13 cellular contexts compared by ENCODE assay signal in the genomic region with DNA sequence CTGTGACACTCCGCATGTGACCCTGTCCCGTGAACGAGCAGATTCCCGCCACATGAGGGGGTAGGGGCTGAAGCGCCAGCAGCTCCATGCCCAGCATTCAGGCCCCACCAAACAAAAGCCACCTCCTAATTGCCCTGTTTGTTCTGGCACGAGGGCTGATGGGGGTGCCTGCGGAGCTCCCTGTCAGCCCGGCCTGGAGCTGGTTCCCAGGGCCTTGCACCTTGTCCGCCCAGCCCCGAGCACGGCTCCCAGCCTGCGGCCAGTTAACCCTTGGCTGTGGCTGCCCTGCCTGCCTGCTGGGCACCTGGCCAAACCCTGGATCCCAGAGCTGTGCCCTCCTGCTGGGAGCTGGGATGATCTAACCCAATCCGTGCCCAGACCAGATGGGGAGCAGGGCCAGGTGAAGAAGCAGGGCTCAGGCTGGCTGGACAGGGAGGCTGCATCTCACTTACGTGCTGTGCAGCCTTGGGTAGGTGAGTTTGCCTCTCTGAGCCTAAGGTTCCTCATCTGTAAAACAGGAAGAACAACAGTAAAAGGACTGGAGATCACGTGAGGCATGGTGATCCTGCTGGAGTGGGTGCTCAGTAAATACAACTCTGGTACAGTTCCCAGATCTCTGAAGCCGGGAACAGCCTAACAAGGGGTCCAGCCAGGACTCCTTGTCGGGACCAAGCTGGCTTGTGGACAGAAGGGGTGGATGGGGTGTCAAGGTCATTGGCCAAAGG.
DNase-seq lines count a peak whose midpoint lies in the region; ATAC-seq, FAIRE-seq and TF ChIP-seq lines count a peak whose summit lies in the region.
"Had no signal": no experiment of that assay in that cellular context is flagged by ENCODE, and none has a peak within 500 bp of the region (broad histone marks: within the 10 kb centered on the region; RNA-seq: fewer than 3 reads in every experiment).

No MANE protein-coding gene starts in this region.

- no peaks in the 10 kb centered on the region for H4K20me1 ChIP-seq in astrocyte (ENCODE audit: insufficient read depth, low read length)

- H3K4me1 ChIP-seq in astrocyte (ENCODE audit: insufficient read depth, low read length) (peaks cover 21% of the 10 kb centered on the region), suprapubic skin (peaks cover 65% of the 10 kb centered on the region), sigmoid colon (peaks cover 0 to 25% (median 23%) of the 10 kb centered on the region in 4 donors)

- peak; percentile 34 for DNase-seq in NCI-H2196 (lab: John Stamatoyannopoulos, UW; ENCODE audit: unreplicated experiment)
- no peak for DNase-seq in NCI-H2196 treated with DMSO at 0.1 percent for 48 hours (lab: John Stamatoyannopoulos, UW; ENCODE audit: unreplicated experiment)
- DNase-seq in astrocyte (ENCODE audit: low read depth) = no peak
- DNase-seq in kidney tubule cell (ENCODE audit: low spot score) = peak; percentile 80
- no peak for DNase-seq in suprapubic skin (ENCODE audit: low spot score in 2 of 2)
- no peak for DNase-seq in sigmoid colon
- DNase-seq in activated gamma-delta T cell treated with Interleukin-2 at 50 U/mL for 16 hours = no peak
- DNase-seq: activated CD4-positive, CD25-positive, alpha-beta regulatory T cell; GOT3; NK-92 treated with Interleukin-12 subunit alpha and Interleukin-12 subunit beta, amount 100 ng/mL, for 24 hours had no signal

- TF ChIP-seq EP300 in suprapubic skin (IDR thresholded peaks at IDR 0.05) (no peak), sigmoid colon (IDR thresholded peaks at IDR 0.05) (no peak)

- H3K27ac Mint-ChIP-seq in astrocyte (ENCODE audit: unreplicated experiment) = no peak overlapping the region

- no peak overlapping the region for H2AFZ ChIP-seq in astrocyte (ENCODE audit: low read depth, low read length)

- no peak overlapping the region for H3K4me3 Mint-ChIP-seq in astrocyte (ENCODE audit: unreplicated experiment)

- intact Hi-C loops in sigmoid colon (cut with DNase I) = no loop called here

- no peak for FAIRE-seq in astrocyte (lab: Jason Lieb, UNC)
- FAIRE-seq: GM12878 had no signal

- WGBS in suprapubic skin = 41% methylated on average over 7 of the region's 17 CpGs
- WGBS in sigmoid colon, 2 donors = 14 to 46% methylated on average over 17 of the region's 17 CpGs

- H3K4me1 Mint-ChIP-seq in astrocyte (ENCODE audit: low read depth, unreplicated experiment) = peaks cover 5% of the 10 kb centered on the region

- no peaks in the 10 kb centered on the region for H3K27me3 ChIP-seq in astrocyte (ENCODE audit: insufficient read depth, low read length)
- H3K27me3 ChIP-seq in suprapubic skin = no peaks in the 10 kb centered on the region
- no peaks in the 10 kb centered on the region for H3K27me3 ChIP-seq in sigmoid colon
- H3K27me3 ChIP-seq: ovary had no signal

- H3K36me3 ChIP-seq in astrocyte (ENCODE audit: insufficient read depth, low read length) (no peaks in the 10 kb centered on the region), suprapubic skin (no peaks in the 10 kb centered on the region), sigmoid colon (no peaks in the 10 kb centered on the region)
- H3K36me3 ChIP-seq: ovary had no signal

- TF ChIP-seq CTCF in astrocyte (IDR thresholded peaks at IDR 0.05; ENCODE audit: insufficient read depth, low read depth, low read length) (no peak), suprapubic skin (IDR thresholded peaks at IDR 0.05) (no peak), sigmoid colon (IDR thresholded peaks at IDR 0.05) (no peak)

- H3K27me3 Mint-ChIP-seq in astrocyte (ENCODE audit: low read depth, unreplicated experiment) = peaks cover 5% of the 10 kb centered on the region

- no peak for ATAC-seq in HG03095 (IDR thresholded peaks at IDR 0.05; ENCODE audit: unreplicated experiment)
- ATAC-seq: GM12878 had no signal

- H3K9ac ChIP-seq in astrocyte (ENCODE audit: low read length) = peak overlapping the region; percentile 3

- peak overlapping the region; percentile 25 for H3K4me2 ChIP-seq in astrocyte (ENCODE audit: low read length)

- H3K9me3 ChIP-seq in astrocyte (ENCODE audit: insufficient read depth, low read depth, low read length) (no peaks in the 10 kb centered on the region), suprapubic skin (no peaks in the 10 kb centered on the region), sigmoid colon (no peaks in the 10 kb centered on the region)
- H3K9me3 ChIP-seq: ovary had no signal

- H3K4me3 ChIP-seq in astrocyte (ENCODE audit: insufficient read depth, low read depth, low read length) (no peak overlapping the region), suprapubic skin (no peak overlapping the region), sigmoid colon (no peak overlapping the region)
- H3K4me3 ChIP-seq: GM12878, ovary had no signal

- peaks cover 3% of the 10 kb centered on the region for H3K36me3 Mint-ChIP-seq in astrocyte (ENCODE audit: low read depth, unreplicated experiment)

- TF ChIP-seq POLR2A in suprapubic skin (IDR thresholded peaks at IDR 0.05) (no peak), sigmoid colon (IDR thresholded peaks at IDR 0.05) (no peak)

- H3K79me2 ChIP-seq in astrocyte (ENCODE audit: insufficient read depth, low read length) = no peaks in the 10 kb centered on the region

- H3K9me3 Mint-ChIP-seq in astrocyte (ENCODE audit: unreplicated experiment) = peaks cover 3% of the 10 kb centered on the region

- H3K27ac ChIP-seq in astrocyte (ENCODE audit: low read depth, low read length) (no peak overlapping the region), suprapubic skin (peak overlapping the region; percentile 61), sigmoid colon (no peak overlapping the region)
- H3K27ac ChIP-seq: ovary had no signal

Comparison
In these comparisons a context has a peak if more than half of its experiments do, and no peak if none do; other contexts are left out.
1. DNase-seq: peak in NCI-H2196 (single experiment) and kidney tubule cell (single experiment); none in NCI-H2196 treated with DMSO at 0.1 percent for 48 hours (single experiment), astrocyte (single experiment), suprapubic skin (0 of 2), sigmoid colon (single experiment) and activated gamma-delta T cell treated with Interleukin-2 at 50 U/mL for 16 hours (single experiment).